9 cellular contexts compared by ENCODE assay signal in genomic region chr2:209495855-209496585, GRCh38.
DNase-seq lines count a peak whose midpoint lies in the region; ATAC-seq, FAIRE-seq and TF ChIP-seq lines count a peak whose summit lies in the region.
"Had no signal": no experiment of that assay in that cellular context is flagged by ENCODE, and none has a peak within 500 bp of the region (broad histone marks: within the 10 kb centered on the region; RNA-seq: fewer than 3 reads in every experiment).

No MANE protein-coding gene starts in this region.

- H3K36me3 ChIP-seq in kidney (ENCODE audit: control insufficient read depth in 1 of 2, insufficient read depth in 2 of 2, low read length in 2 of 2), result no peaks in the 10 kb centered on the region
- no peaks in the 10 kb centered on the region for H3K36me3 ChIP-seq in upper lobe of left lung

- no peak overlapping the region for H3K9ac ChIP-seq in kidney (ENCODE audit: low read length in 2 of 2)

- TF ChIP-seq POLR2A in upper lobe of left lung (IDR thresholded peaks at IDR 0.05), result no peak

- DNase-seq in NCI-H1092 treated with DMSO at 0.1 percent for 48 hours (lab: John Stamatoyannopoulos, UW) (peak; percentile 22), NCI-H1092 (lab: John Stamatoyannopoulos, UW) (no peak), kidney (no peak), upper lobe of left lung (peak in 1 of 2 donors; percentile 60), G401 (ENCODE audit: low spot score) (no peak), Kasumi-1 (lab: John Stamatoyannopoulos, UW) (no peak)
- DNase-seq: naive B cell had no signal

- no peak for TF ChIP-seq CTCF in VCaP (conservative IDR thresholded peaks at IDR 0.05)
- no peak for TF ChIP-seq CTCF in kidney (IDR thresholded peaks at IDR 0.05; ENCODE audit: borderline replicate concordance, extremely low read depth, insufficient read depth)
- no peak for TF ChIP-seq CTCF in upper lobe of left lung (IDR thresholded peaks at IDR 0.05)

- TF ChIP-seq EP300 in upper lobe of left lung (IDR thresholded peaks at IDR 0.05), result peak; percentile 36 to 94 (median 73)

- peaks cover 0 to 4% of the 10 kb centered on the region in 2 donors for H3K4me1 ChIP-seq in kidney (ENCODE audit: control insufficient read depth in 1 of 2, insufficient read depth in 1 of 2, low read depth in 1 of 2, low read length in 2 of 2)
- peaks cover 0 to 22% (median 18%) of the 10 kb centered on the region in 4 donors for H3K4me1 ChIP-seq in upper lobe of left lung

- peak overlapping the region; percentile 42 for H3K27ac ChIP-seq in VCaP
- H3K27ac ChIP-seq in kidney (ENCODE audit: low read depth in 2 of 2, low read length in 2 of 2), result peak overlapping the region; percentile 32 to 72
- H3K27ac ChIP-seq in upper lobe of left lung, result peak overlapping the region; percentile 72 to 88 (median 82)

- WGBS in upper lobe of left lung, 2 donors, result 33 to 42% methylated on average over 4 of the region's 4 CpGs

- in situ Hi-C loops in G401 (cut with HindIII; ENCODE audit: low sequenced_read_pairs), result no loop called here

- no peak overlapping the region for H3K4me3 ChIP-seq in kidney (ENCODE audit: low read length in 2 of 2)
- H3K4me3 ChIP-seq in upper lobe of left lung, result no peak overlapping the region

- intact Hi-C loops in kidney (cut with DNase I), result no loop called here

- FAIRE-seq in kidney (lab: Jason Lieb, UNC), result peak; percentile 74

- peaks cover 0 to 3% of the 10 kb centered on the region in 2 donors for H3K9me3 ChIP-seq in kidney (ENCODE audit: control insufficient read depth in 1 of 2, low read length in 2 of 2)
- H3K9me3 ChIP-seq in upper lobe of left lung, result peaks cover 0 to 3% (median 0%) of the 10 kb centered on the region in 4 donors

- no peaks in the 10 kb centered on the region for H3K27me3 ChIP-seq in upper lobe of left lung

- ATAC-seq in upper lobe of left lung (ENCODE audit: low FRiP score in 2 of 2), result peak; percentile 92 to 95
- no peak for ATAC-seq in HG02938 (IDR thresholded peaks at IDR 0.05; ENCODE audit: unreplicated experiment)
